9 cellular contexts compared by ENCODE assay signal in genomic region chr7:128937647-128938523, GRCh38. TPM values are rescaled to one million over a fixed set of nuclear protein-coding genes. Genes with fewer than 3 reads are reported as not detected.
DNase-seq lines count a peak whose midpoint lies in the region; ATAC-seq and TF ChIP-seq lines count a peak whose summit lies in the region.
"Had no signal": no experiment of that assay in that cellular context is flagged by ENCODE, and none has a peak within 500 bp of the region (broad histone marks: within the 10 kb centered on the region; RNA-seq: fewer than 3 reads in every experiment).

TSS of gene IRF5 (plus strand) at chr7:128937927. CDS start at chr7:128942082, 4,155 bp downstream.

- WGBS in psoas muscle, 3 donors, result 1 to 3% (median 1%) methylated on average over 33 to 82 of the region's 82 CpGs

- peaks cover 40% of the 10 kb centered on the region for H3K4me1 Mint-ChIP-seq in activated T-cell treated with anti-CD3 and anti-CD28 coated beads, Interleukin-2, amount 50 U/mL, for 4 hours (ENCODE audit: low read depth)
- H3K4me1 Mint-ChIP-seq in activated T-helper 2 cell treated with anti-CD3 and anti-CD28 coated beads, Interferon-gamma antibody, Interleukin-2, Interleukin-4, amounts not matched to agents 10 μg/mL and 5 μg/mL and 100 μg/mL, durations not matched to agents 14 hours and 24 hours and 36 hours (ENCODE audit: low read depth), result peaks cover 41% of the 10 kb centered on the region

- peaks cover 13% of the 10 kb centered on the region for H3K27me3 Mint-ChIP-seq in activated T-cell treated with anti-CD3 and anti-CD28 coated beads, Interleukin-2, amount 50 U/mL, for 4 hours (ENCODE audit: low read depth)
- peaks cover 21% of the 10 kb centered on the region for H3K27me3 Mint-ChIP-seq in activated T-helper 2 cell treated with anti-CD3 and anti-CD28 coated beads, Interferon-gamma antibody, Interleukin-2, Interleukin-4, amounts not matched to agents 10 μg/mL and 5 μg/mL and 100 μg/mL, durations not matched to agents 14 hours and 24 hours and 36 hours (ENCODE audit: low read depth)

- ATAC-seq in activated T-cell treated with anti-CD3 and anti-CD28 coated beads, Interleukin-2, amount 50 U/mL, for 4 hours, result peak; percentile 49
- ATAC-seq in psoas muscle (peak; percentile 46 to 65 (median 58)), GM21360 (IDR thresholded peaks at IDR 0.05; ENCODE audit: unreplicated experiment) (no peak)

- H3K4me1 ChIP-seq in left ventricle myocardium inferior (peaks cover 18% of the 10 kb centered on the region), psoas muscle (no peaks in the 10 kb centered on the region)

- H3K27ac Mint-ChIP-seq in activated T-helper 2 cell treated with anti-CD3 and anti-CD28 coated beads, Interferon-gamma antibody, Interleukin-2, Interleukin-4, amounts not matched to agents 10 μg/mL and 5 μg/mL and 100 μg/mL, durations not matched to agents 14 hours and 24 hours and 36 hours, result peak within 1 kb of the TSS; percentile 82

- 0 out of 2 replicates have a peak, but pooled peaks have one; percentile 16 for TF ChIP-seq CTCF in LNCaP clone FGC (IDR thresholded peaks at IDR 0.05; ENCODE audit: control insufficient read depth, extremely low read depth, insufficient read depth)
- TF ChIP-seq CTCF in left ventricle myocardium inferior (IDR thresholded peaks at IDR 0.05; ENCODE audit: borderline replicate concordance), result no peak
- no peak for TF ChIP-seq CTCF in psoas muscle (IDR thresholded peaks at IDR 0.05)

- H3K4me3 ChIP-seq in LNCaP clone FGC (ENCODE audit: low read depth, low read length) (peak within 1 kb of the TSS; percentile 74), left ventricle myocardium inferior (peak within 1 kb of the TSS; percentile 67), psoas muscle (peak within 1 kb of the TSS; percentile 70)

- H3K9me3 ChIP-seq in left ventricle myocardium inferior (replicated peaks), result no peaks in the 10 kb centered on the region
- H3K9me3 ChIP-seq in psoas muscle, result no peaks in the 10 kb centered on the region

- no peaks in the 10 kb centered on the region for H3K36me3 ChIP-seq in left ventricle myocardium inferior
- H3K36me3 ChIP-seq in psoas muscle (ENCODE audit: insufficient read depth in 1 of 2, low read depth in 1 of 2), result no peaks in the 10 kb centered on the region

- intact Hi-C loops in activated T-helper 2 cell treated with anti-CD3 and anti-CD28 coated beads, Interferon-gamma antibody, Interleukin-2, Interleukin-4, amounts not matched to agents 10 μg/mL and 5 μg/mL and 100 μg/mL, durations not matched to agents 14 hours and 24 hours and 36 hours (cut with micrococcal nuclease), result loop anchor here (2.0 kb wide), 1 partner anchor 25 kb away; no protein-coding TSS in a partner anchor
- intact Hi-C loops in left ventricle myocardium inferior (cut with micrococcal nuclease), result no loop called here
- intact Hi-C loops in psoas muscle (cut with DNase I), result no loop called here

- H3K27me3 ChIP-seq in left ventricle myocardium inferior (ENCODE audit: low read depth) (peaks cover 97% of the 10 kb centered on the region), psoas muscle (ENCODE audit: insufficient read depth in 3 of 3, low read length in 2 of 3) (peaks cover 0 to 46% (median 11%) of the 10 kb centered on the region in 3 donors)

- H3K9me3 Mint-ChIP-seq in activated T-cell treated with anti-CD3 and anti-CD28 coated beads, Interleukin-2, amount 50 U/mL, for 4 hours, result no peaks in the 10 kb centered on the region
- H3K9me3 Mint-ChIP-seq in activated T-helper 2 cell treated with anti-CD3 and anti-CD28 coated beads, Interferon-gamma antibody, Interleukin-2, Interleukin-4, amounts not matched to agents 10 μg/mL and 5 μg/mL and 100 μg/mL, durations not matched to agents 14 hours and 24 hours and 36 hours, result no peaks in the 10 kb centered on the region

- H3K27ac ChIP-seq in left ventricle myocardium inferior (replicated peaks) (peak within 1 kb of the TSS; percentile 60), psoas muscle (no peak within 1 kb of the TSS)

- peaks cover 2% of the 10 kb centered on the region for H3K36me3 Mint-ChIP-seq in activated T-cell treated with anti-CD3 and anti-CD28 coated beads, Interleukin-2, amount 50 U/mL, for 4 hours (ENCODE audit: insufficient read depth)
- H3K36me3 Mint-ChIP-seq in activated T-helper 2 cell treated with anti-CD3 and anti-CD28 coated beads, Interferon-gamma antibody, Interleukin-2, Interleukin-4, amounts not matched to agents 10 μg/mL and 5 μg/mL and 100 μg/mL, durations not matched to agents 14 hours and 24 hours and 36 hours (ENCODE audit: low read depth), result peaks cover 3% of the 10 kb centered on the region

- no peak for DNase-seq in activated T-cell treated with anti-CD3 and anti-CD28 coated beads, Interleukin-2, amount 50 U/mL, for 4 hours
- DNase-seq in activated T-cell treated with anti-CD3 and anti-CD28 coated beads for 4 hours (no peak), LNCaP clone FGC (ENCODE audit: low read depth) (peak; percentile 54), left ventricle myocardium inferior (peak; percentile 56), psoas muscle (peak in 1 of 2 donors; percentile 50)
- DNase-seq in activated T-helper 2 cell treated with anti-CD3 and anti-CD28 coated beads, Interferon-gamma antibody, Interleukin-2, Interleukin-4, amounts not matched to agents 10 μg/mL and 5 μg/mL and 100 μg/mL, durations not matched to agents 14 hours and 24 hours and 36 hours (ENCODE audit: low spot score), result no peak
- DNase-seq in NK-92 treated with Interleukin-12 subunit alpha and Interleukin-12 subunit beta, amount 100 ng/mL, for 24 hours (lab: John Stamatoyannopoulos, UW), result no peak

- H3K4me3 Mint-ChIP-seq in activated T-cell treated with anti-CD3 and anti-CD28 coated beads, Interleukin-2, amount 50 U/mL, for 4 hours, result peak within 1 kb of the TSS; percentile 88
- H3K4me3 Mint-ChIP-seq in activated T-helper 2 cell treated with anti-CD3 and anti-CD28 coated beads, Interferon-gamma antibody, Interleukin-2, Interleukin-4, amounts not matched to agents 10 μg/mL and 5 μg/mL and 100 μg/mL, durations not matched to agents 14 hours and 24 hours and 36 hours (ENCODE audit: low read depth), result peak within 1 kb of the TSS; percentile 90

RNA-seq across cellular contexts. Expression of gene IRF5, which starts in this region (rescaled TPM):
- total RNA-seq in activated T-cell treated with anti-CD3 and anti-CD28 coated beads, Interleukin-2, amount 50 U/mL, for 4 hours, result 10 to 100 TPM in 1 of 3 donors, 1 to 10 TPM in 2; 4.2 to 15.4 (median 8.4) TPM
- total RNA-seq in activated T-helper 2 cell treated with anti-CD3 and anti-CD28 coated beads, Interferon-gamma antibody, Interleukin-2, Interleukin-4, amounts not matched to agents 10 μg/mL and 5 μg/mL and 100 μg/mL, durations not matched to agents 14 hours and 24 hours and 36 hours, result 25.0 and 26.0 TPM in 2 replicates
- total RNA-seq in left ventricle myocardium inferior (2.2 TPM), psoas muscle (1 to 10 TPM; 1.2 to 1.6 (median 1.3) TPM)
- under 1 TPM; 0.44 to 0.80 (median 0.78) TPM for polyA plus RNA-seq in psoas muscle
- total RNA-seq: lung microvascular endothelial cell had no signal

Comparison
In these comparisons a context has a peak if more than half of its experiments do, and no peak if none do; other contexts are left out.
1. DNase-seq: peak in LNCaP clone FGC (single experiment) and left ventricle myocardium inferior (single experiment); none in activated T-cell treated with anti-CD3 and anti-CD28 coated beads, Interleukin-2, amount 50 U/mL, for 4 hours (single experiment), activated T-cell treated with anti-CD3 and anti-CD28 coated beads for 4 hours (single experiment), activated T-helper 2 cell treated with anti-CD3 and anti-CD28 coated beads, Interferon-gamma antibody, Interleukin-2, Interleukin-4, amounts not matched to agents 10 μg/mL and 5 μg/mL and 100 μg/mL, durations not matched to agents 14 hours and 24 hours and 36 hours (single experiment) and NK-92 treated with Interleukin-12 subunit alpha and Interleukin-12 subunit beta, amount 100 ng/mL, for 24 hours (single experiment).
2. Peak in every context shown above with its lines, with median percentiles within 50 percentile points of each other: H3K4me3 ChIP-seq.